ENCODE assay signal across 8 cellular contexts in genomic region chr9:96853711-96854072, GRCh38. TPM values are rescaled to one million over a fixed set of nuclear protein-coding genes. Genes with fewer than 3 reads are reported as not detected.
DNase-seq lines count a peak whose midpoint lies in the region; ATAC-seq and TF ChIP-seq lines count a peak whose summit lies in the region.

No MANE protein-coding gene starts in this region.

- H3K27me3 ChIP-seq in liver (ENCODE audit: control insufficient read depth in 4 of 4, insufficient read depth in 4 of 4, low read length in 3 of 4) (no peaks in the 10 kb centered on the region), tibial nerve (no peaks in the 10 kb centered on the region)

- TF ChIP-seq EP300 in tibial nerve (IDR thresholded peaks at IDR 0.05): no peak

- POLR2A ChIA-PET in MCF 10A (lab: Yijun Ruan, JAX): interaction anchor here (0.9 to 3.2 kb wide), 11 partner anchors 10 to 779 kb away, joined by 3 to 27 read pairs (median 5); partner anchors contain the start of genes NCBP1, TSTD2 and ZNF510

- peak; percentile 17 for DNase-seq in G401 (ENCODE audit: low spot score)
- DNase-seq in LNCaP clone FGC (ENCODE audit: low read depth): no peak
- no peak for DNase-seq in MCF 10A (ENCODE audit: unreplicated experiment)
- no peak for DNase-seq in tibial nerve (ENCODE audit: low spot score in 2 of 2)
- no peak for DNase-seq in stimulated activated CD4-positive, alpha-beta T cell treated with anti-CD3 and anti-CD28 coated beads, Interleukin-12 subunit alpha, Interleukin-12 subunit beta, amount 100 ng/mL, for 4 hours
- no peak for DNase-seq in activated CD8-positive, alpha-beta memory T cell treated with anti-CD3 and anti-CD28 coated beads, Interleukin-2, amount 50 U/mL, for 48 hours

- TF ChIP-seq CTCF in LNCaP clone FGC (IDR thresholded peaks at IDR 0.05; ENCODE audit: control insufficient read depth, extremely low read depth, insufficient read depth) (no peak), MCF 10A (IDR thresholded peaks at IDR 0.05; ENCODE audit: unreplicated experiment) (no peak), liver (IDR thresholded peaks at IDR 0.05; ENCODE audit: low read depth, low read length, missing input control) (no peak), tibial nerve (IDR thresholded peaks at IDR 0.05) (no peak)

- peak overlapping the region; percentile 71 to 82 for H3K9ac ChIP-seq in liver (ENCODE audit: low read depth in 1 of 2, low read length in 2 of 2)

- peak; percentile 26 for ATAC-seq in GM21576 (IDR thresholded peaks at IDR 0.05; ENCODE audit: unreplicated experiment)

- H3K9me3 ChIP-seq in liver (ENCODE audit: control insufficient read depth in 4 of 4, low read length in 3 of 4) (peaks cover 0 to 10% (median 2%) of the 10 kb centered on the region in 4 donors), tibial nerve (peaks cover 0 to 5% (median 0%) of the 10 kb centered on the region in 4 donors)

- WGBS in liver: 2% methylated on average over 9 of the region's 9 CpGs
- 1 to 3% methylated on average over 9 of the region's 9 CpGs for WGBS in tibial nerve, 2 donors

- H3K27ac Mint-ChIP-seq in MCF 10A (ENCODE audit: low read depth, unreplicated experiment): peak overlapping the region; percentile 94

- TF ChIP-seq POLR2A in tibial nerve (IDR thresholded peaks at IDR 0.05): no peak

- no peaks in the 10 kb centered on the region for H3K9me3 Mint-ChIP-seq in MCF 10A (ENCODE audit: unreplicated experiment)

- H3K27me3 Mint-ChIP-seq in MCF 10A (ENCODE audit: insufficient read depth, unreplicated experiment): no peaks in the 10 kb centered on the region

- H3K36me3 Mint-ChIP-seq in MCF 10A (ENCODE audit: insufficient read depth, unreplicated experiment): peaks cover 14% of the 10 kb centered on the region

- intact Hi-C loops in MCF 10A (cut with micrococcal nuclease): loop anchor here (10.0 kb wide), 1 partner anchor 529 kb away; no protein-coding TSS in a partner anchor

- H3K4me3 Mint-ChIP-seq in MCF 10A (ENCODE audit: unreplicated experiment): peak overlapping the region; percentile 87

- in situ Hi-C loops in G401 (cut with HindIII; ENCODE audit: low sequenced_read_pairs): no loop called here

- H3K4me1 ChIP-seq in liver (ENCODE audit: control insufficient read depth in 4 of 4, insufficient read depth in 4 of 4, low read length in 3 of 4) (peaks cover 0 to 29% (median 13%) of the 10 kb centered on the region in 4 donors), tibial nerve (peaks cover 0 to 31% (median 11%) of the 10 kb centered on the region in 4 donors)

- H3K27ac ChIP-seq in liver (ENCODE audit: low read depth in 1 of 2, low read length in 2 of 2) (peak overlapping the region; percentile 83 to 86), tibial nerve (peak overlapping the region; percentile 38 to 89 (median 76))

- H3K4me3 ChIP-seq in LNCaP clone FGC (ENCODE audit: low read depth, low read length): peak overlapping the region; percentile 83
- peak overlapping the region; percentile 85 to 94 (median 90) for H3K4me3 ChIP-seq in liver (ENCODE audit: low read depth in 1 of 3, low read length in 3 of 3)
- peak overlapping the region; percentile 72 to 87 (median 80) for H3K4me3 ChIP-seq in tibial nerve

- TF ChIP-seq RAD21 in liver (IDR thresholded peaks at IDR 0.05): no peak

- H3K4me1 Mint-ChIP-seq in MCF 10A (ENCODE audit: insufficient read depth, unreplicated experiment): peaks cover 24% of the 10 kb centered on the region

- no peaks in the 10 kb centered on the region for H3K36me3 ChIP-seq in liver (ENCODE audit: control insufficient read depth in 4 of 4, insufficient read depth in 3 of 4, low read depth in 1 of 4, low read length in 3 of 4)
- peaks cover 0 to 11% (median 0%) of the 10 kb centered on the region in 3 donors for H3K36me3 ChIP-seq in tibial nerve

- no TSS peak for BruUV-seq in MCF 10A (replicated peaks; lab: Mats Ljungman, UMichigan)

- CTCF ChIA-PET in MCF 10A (lab: Yijun Ruan, JAX): interaction anchor here (0.9 to 1.7 kb wide), 4 partner anchors 65 to 557 kb away, joined by 3 to 4 read pairs (median 3); no protein-coding TSS in a partner anchor

TF ChIP-seq in liver, 16 proteins besides CTCF, POLR2A, EP300 and RAD21:
- no peak for TF ChIP-seq HNF4G (IDR thresholded peaks at IDR 0.05)
- no peak for TF ChIP-seq GABPA (IDR thresholded peaks at IDR 0.05 in 1 of 2, conservative IDR thresholded peaks at IDR 0.05 in 1 of 2)
- no peak for TF ChIP-seq FOXA1 (IDR thresholded peaks at IDR 0.05)
- no peak for TF ChIP-seq SP1 (IDR thresholded peaks at IDR 0.05)
- TF ChIP-seq YY1 (IDR thresholded peaks at IDR 0.05): no peak
- TF ChIP-seq ATF3 (IDR thresholded peaks at IDR 0.05): no peak
- no peak for TF ChIP-seq REST (IDR thresholded peaks at IDR 0.05)
- TF ChIP-seq RXRA (IDR thresholded peaks at IDR 0.05): no peak
- TF ChIP-seq TAF1 (conservative IDR thresholded peaks at IDR 0.05): no peak
- TF ChIP-seq FOXA2 (IDR thresholded peaks at IDR 0.05): no peak
- TF ChIP-seq HNF4A (conservative IDR thresholded peaks at IDR 0.05): no peak
- no peak for TF ChIP-seq NR2F2 (IDR thresholded peaks at IDR 0.05)
- no peak for TF ChIP-seq MAX (IDR thresholded peaks at IDR 0.05)
- no peak for TF ChIP-seq EGR1 (IDR thresholded peaks at IDR 0.05; ENCODE audit: low read depth in 2 of 2)
- TF ChIP-seq ZBTB33 (IDR thresholded peaks at IDR 0.05): no peak
- TF ChIP-seq JUND (IDR thresholded peaks at IDR 0.05): no peak

RNA-seq across cellular contexts. Expression of gene ZNF782, which starts 0.6 kb away (rescaled TPM):
- 2.7 and 5.8 TPM in 2 replicates for total RNA-seq in G401 (2014; rRNA removed; shearing (Covaris generic))
- 5.2 and 6.0 TPM in 2 replicates for total RNA-seq in MCF 10A (2022)
- 1 to 10 TPM; 3.2 to 7.4 TPM for total RNA-seq in liver
- polyA plus RNA-seq in liver: 1 to 10 TPM in 1 of 2 donors, under 1 TPM in 1; 0.70 to 1.0 TPM
- total RNA-seq in tibial nerve: 10 to 100 TPM in 2 of 4 donors, 1 to 10 TPM in 2; 8.0 to 15.9 (median 9.6) TPM
